ENCODE assay signal across 1 cellular context in genomic region chr6:30589754-30590358, GRCh38.
TF ChIP-seq lines count a peak whose summit lies in the region.

No MANE protein-coding gene starts in this region.

TF ChIP-seq in GM12891, 5 proteins besides CTCF, POLR2A, EP300 and RAD21:
- no peak for TF ChIP-seq PAX5 (IDR thresholded peaks at IDR 0.05; ENCODE audit: insufficient read depth, low read length, severe bottlenecking)
- TF ChIP-seq POLR2AphosphoS5 (IDR thresholded peaks at IDR 0.05; ENCODE audit: low read depth, low read length): no peak
- TF ChIP-seq TAF1 (IDR thresholded peaks at IDR 0.05; ENCODE audit: low read depth, low read length): no peak
- TF ChIP-seq SPI1 (IDR thresholded peaks at IDR 0.05; ENCODE audit: low read depth, low read length): no peak
- TF ChIP-seq POU2F2 (IDR thresholded peaks at IDR 0.05; ENCODE audit: low read depth, low read length): no peak
